ENCODE assay signal across 1 cellular context in the genomic region with DNA sequence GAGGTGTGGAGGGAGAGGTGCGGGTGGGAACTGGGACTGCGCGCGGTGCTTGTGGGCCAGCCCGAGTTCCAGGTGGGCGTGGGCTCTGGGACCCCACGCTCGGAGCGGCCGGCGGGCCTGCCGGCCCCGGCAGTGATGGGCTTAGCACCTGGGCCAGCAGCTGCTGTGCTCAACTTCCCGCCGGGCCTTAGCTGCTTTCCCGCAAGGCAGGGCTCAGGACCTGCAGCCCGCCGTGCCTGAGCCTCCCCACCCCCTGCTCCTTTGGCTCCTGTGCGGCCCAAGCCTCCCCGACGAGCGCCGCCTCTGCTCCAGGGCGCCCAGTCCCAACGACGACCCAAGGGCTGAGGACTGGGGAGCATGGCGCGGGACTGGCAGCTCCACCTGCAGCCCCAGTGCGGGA.
TF ChIP-seq lines count a peak whose summit lies in the region.

No MANE protein-coding gene starts in this region.

TF ChIP-seq in GM23338, 12 proteins besides CTCF, POLR2A, EP300 and RAD21:
- TF ChIP-seq STAT1 (IDR thresholded peaks at IDR 0.05; ENCODE audit: unreplicated experiment) (no peak), EZH2 (IDR thresholded peaks at IDR 0.05; ENCODE audit: low read depth, unreplicated experiment) (no peak), ZNF331 (CRISPR knock-in tag; IDR thresholded peaks at IDR 0.05; ENCODE audit: low read depth) (no peak), EZH2phosphoT487 (IDR thresholded peaks at IDR 0.05; ENCODE audit: unreplicated experiment) (no peak), CREB1 (CRISPR knock-in tag; IDR thresholded peaks at IDR 0.05; ENCODE audit: low read depth) (no peak), POLR2AphosphoS5 (IDR thresholded peaks at IDR 0.05; ENCODE audit: low read depth) (no peak), JUNB (IDR thresholded peaks at IDR 0.05; ENCODE audit: unreplicated experiment) (no peak), ZNF114 (CRISPR knock-in tag; IDR thresholded peaks at IDR 0.05) (no peak), NANOG (IDR thresholded peaks at IDR 0.05; ENCODE audit: borderline replicate concordance) (no peak)
- TF ChIP-seq, protein P1, sequence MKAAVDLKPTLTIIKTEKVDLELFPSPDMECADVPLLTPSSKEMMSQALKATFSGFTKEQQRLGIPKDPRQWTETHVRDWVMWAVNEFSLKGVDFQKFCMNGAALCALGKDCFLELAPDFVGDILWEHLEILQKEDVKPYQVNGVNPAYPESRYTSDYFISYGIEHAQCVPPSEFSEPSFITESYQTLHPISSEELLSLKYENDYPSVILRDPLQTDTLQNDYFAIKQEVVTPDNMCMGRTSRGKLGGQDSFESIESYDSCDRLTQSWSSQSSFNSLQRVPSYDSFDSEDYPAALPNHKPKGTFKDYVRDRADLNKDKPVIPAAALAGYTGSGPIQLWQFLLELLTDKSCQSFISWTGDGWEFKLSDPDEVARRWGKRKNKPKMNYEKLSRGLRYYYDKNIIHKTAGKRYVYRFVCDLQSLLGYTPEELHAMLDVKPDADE (IDR thresholded peaks at IDR 0.05), result no peak
- TF ChIP-seq, protein P2, sequence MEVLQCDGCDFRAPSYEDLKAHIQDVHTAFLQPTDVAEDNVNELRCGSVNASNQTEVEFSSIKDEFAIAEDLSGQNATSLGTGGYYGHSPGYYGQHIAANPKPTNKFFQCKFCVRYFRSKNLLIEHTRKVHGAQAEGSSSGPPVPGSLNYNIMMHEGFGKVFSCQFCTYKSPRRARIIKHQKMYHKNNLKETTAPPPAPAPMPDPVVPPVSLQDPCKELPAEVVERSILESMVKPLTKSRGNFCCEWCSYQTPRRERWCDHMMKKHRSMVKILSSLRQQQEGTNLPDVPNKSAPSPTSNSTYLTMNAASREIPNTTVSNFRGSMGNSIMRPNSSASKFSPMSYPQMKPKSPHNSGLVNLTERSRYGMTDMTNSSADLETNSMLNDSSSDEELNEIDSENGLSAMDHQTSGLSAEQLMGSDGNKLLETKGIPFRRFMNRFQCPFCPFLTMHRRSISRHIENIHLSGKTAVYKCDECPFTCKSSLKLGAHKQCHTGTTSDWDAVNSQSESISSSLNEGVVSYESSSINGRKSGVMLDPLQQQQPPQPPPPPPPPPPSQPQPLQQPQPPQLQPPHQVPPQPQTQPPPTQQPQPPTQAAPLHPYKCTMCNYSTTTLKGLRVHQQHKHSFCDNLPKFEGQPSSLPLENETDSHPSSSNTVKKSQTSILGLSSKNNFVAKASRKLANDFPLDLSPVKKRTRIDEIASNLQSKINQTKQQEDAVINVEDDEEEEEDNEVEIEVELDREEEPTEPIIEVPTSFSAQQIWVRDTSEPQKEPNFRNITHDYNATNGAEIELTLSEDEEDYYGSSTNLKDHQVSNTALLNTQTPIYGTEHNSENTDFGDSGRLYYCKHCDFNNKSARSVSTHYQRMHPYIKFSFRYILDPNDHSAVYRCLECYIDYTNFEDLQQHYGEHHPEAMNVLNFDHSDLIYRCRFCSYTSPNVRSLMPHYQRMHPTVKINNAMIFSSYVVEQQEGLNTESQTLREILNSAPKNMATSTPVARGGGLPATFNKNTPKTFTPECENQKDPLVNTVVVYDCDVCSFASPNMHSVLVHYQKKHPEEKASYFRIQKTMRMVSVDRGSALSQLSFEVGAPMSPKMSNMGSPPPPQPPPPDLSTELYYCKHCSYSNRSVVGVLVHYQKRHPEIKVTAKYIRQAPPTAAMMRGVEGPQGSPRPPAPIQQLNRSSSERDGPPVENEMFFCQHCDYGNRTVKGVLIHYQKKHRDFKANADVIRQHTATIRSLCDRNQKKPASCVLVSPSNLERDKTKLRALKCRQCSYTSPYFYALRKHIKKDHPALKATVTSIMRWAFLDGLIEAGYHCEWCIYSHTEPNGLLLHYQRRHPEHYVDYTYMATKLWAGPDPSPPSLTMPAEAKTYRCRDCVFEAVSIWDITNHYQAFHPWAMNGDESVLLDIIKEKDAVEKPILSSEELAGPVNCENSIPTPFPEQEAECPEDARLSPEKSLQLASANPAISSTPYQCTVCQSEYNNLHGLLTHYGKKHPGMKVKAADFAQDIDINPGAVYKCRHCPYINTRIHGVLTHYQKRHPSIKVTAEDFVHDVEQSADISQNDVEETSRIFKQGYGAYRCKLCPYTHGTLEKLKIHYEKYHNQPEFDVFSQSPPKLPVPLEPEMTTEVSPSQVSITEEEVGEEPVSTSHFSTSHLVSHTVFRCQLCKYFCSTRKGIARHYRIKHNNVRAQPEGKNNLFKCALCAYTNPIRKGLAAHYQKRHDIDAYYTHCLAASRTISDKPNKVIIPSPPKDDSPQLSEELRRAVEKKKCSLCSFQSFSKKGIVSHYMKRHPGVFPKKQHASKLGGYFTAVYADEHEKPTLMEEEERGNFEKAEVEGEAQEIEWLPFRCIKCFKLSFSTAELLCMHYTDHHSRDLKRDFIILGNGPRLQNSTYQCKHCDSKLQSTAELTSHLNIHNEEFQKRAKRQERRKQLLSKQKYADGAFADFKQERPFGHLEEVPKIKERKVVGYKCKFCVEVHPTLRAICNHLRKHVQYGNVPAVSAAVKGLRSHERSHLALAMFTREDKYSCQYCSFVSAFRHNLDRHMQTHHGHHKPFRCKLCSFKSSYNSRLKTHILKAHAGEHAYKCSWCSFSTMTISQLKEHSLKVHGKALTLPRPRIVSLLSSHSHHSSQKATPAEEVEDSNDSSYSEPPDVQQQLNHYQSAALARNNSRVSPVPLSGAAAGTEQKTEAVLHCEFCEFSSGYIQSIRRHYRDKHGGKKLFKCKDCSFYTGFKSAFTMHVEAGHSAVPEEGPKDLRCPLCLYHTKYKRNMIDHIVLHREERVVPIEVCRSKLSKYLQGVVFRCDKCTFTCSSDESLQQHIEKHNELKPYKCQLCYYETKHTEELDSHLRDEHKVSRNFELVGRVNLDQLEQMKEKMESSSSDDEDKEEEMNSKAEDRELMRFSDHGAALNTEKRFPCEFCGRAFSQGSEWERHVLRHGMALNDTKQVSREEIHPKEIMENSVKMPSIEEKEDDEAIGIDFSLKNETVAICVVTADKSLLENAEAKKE (CRISPR knock-in tag; IDR thresholded peaks at IDR 0.05), result no peak
- TF ChIP-seq, protein P3, sequence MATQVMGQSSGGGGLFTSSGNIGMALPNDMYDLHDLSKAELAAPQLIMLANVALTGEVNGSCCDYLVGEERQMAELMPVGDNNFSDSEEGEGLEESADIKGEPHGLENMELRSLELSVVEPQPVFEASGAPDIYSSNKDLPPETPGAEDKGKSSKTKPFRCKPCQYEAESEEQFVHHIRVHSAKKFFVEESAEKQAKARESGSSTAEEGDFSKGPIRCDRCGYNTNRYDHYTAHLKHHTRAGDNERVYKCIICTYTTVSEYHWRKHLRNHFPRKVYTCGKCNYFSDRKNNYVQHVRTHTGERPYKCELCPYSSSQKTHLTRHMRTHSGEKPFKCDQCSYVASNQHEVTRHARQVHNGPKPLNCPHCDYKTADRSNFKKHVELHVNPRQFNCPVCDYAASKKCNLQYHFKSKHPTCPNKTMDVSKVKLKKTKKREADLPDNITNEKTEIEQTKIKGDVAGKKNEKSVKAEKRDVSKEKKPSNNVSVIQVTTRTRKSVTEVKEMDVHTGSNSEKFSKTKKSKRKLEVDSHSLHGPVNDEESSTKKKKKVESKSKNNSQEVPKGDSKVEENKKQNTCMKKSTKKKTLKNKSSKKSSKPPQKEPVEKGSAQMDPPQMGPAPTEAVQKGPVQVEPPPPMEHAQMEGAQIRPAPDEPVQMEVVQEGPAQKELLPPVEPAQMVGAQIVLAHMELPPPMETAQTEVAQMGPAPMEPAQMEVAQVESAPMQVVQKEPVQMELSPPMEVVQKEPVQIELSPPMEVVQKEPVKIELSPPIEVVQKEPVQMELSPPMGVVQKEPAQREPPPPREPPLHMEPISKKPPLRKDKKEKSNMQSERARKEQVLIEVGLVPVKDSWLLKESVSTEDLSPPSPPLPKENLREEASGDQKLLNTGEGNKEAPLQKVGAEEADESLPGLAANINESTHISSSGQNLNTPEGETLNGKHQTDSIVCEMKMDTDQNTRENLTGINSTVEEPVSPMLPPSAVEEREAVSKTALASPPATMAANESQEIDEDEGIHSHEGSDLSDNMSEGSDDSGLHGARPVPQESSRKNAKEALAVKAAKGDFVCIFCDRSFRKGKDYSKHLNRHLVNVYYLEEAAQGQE (IDR thresholded peaks at IDR 0.05; ENCODE audit: unreplicated experiment), result no peak
TF ChIP-seq in GM23338: peak in this region for 0.
